Comparison of ENCODE assay signal across 34 cellular contexts in the genomic region with DNA sequence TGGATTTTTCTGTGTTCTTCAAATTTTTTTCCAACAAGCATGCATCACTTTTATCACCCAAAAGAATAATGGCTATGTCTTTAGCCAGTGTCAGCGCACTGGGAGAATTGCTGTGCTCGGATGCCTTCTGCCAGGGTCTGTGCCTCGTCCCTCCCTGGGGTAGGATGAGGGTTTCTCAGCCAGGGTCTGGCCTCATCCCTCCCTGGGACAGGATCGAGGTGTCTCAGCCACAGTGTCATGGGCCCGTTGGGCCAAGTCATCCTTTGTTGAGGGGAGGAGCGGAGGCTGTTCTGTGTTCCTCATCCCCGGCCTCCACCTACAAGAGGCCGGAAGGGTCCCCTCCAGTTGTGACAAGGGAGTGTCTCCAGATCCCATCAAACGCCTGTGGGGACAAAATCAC. TPM values are rescaled to one million over a fixed set of nuclear protein-coding genes. Genes with fewer than 3 reads are reported as not detected.
"Had no signal": no experiment of that assay in that cellular context is flagged by ENCODE, and none has a peak within 500 bp of the region (broad histone marks: within the 10 kb centered on the region; RNA-seq: fewer than 3 reads in every experiment).

No MANE protein-coding gene starts in this region.

- H3K36me3 Mint-ChIP-seq: stimulated activated memory B cell treated with anti-CD40 and anti-IgM and Interleukin-4, amounts not matched to agents 10 μg/mL and 1 μg/mL and 100 μg/mL, for 72 hours had no signal

- ATAC-seq: heart left ventricle; left cardiac atrium; left lobe of liver; lower lobe of right lung; naive thymus-derived CD8-positive, alpha-beta T cell; right lobe of liver; stimulated activated memory B cell treated with anti-CD40 and anti-IgM and Interleukin-4, amounts not matched to agents 10 μg/mL and 1 μg/mL and 100 μg/mL, for 72 hours; stimulated activated naive CD8-positive, alpha-beta T cell treated with anti-CD3 and anti-CD28 coated beads, Interleukin-15, Interleukin-2, amounts not matched to agents 100 U/mL and 50 U/mL, for 24 hours had no signal

- H3K36me3 ChIP-seq: heart left ventricle, lower lobe of right lung, neutrophil, right atrium auricular region, right lobe of liver, stomach, thyroid gland, transverse colon, upper lobe of left lung had no signal

- H3K27ac Mint-ChIP-seq: naive thymus-derived CD8-positive, alpha-beta T cell; nephron; progenitor cell of endocrine pancreas; stimulated activated memory B cell treated with anti-CD40 and anti-IgM and Interleukin-4, amounts not matched to agents 10 μg/mL and 1 μg/mL and 100 μg/mL, for 72 hours had no signal

- H3K4me2 ChIP-seq: hepatocyte had no signal

- H2AFZ ChIP-seq: hepatocyte, parathyroid adenoma had no signal

- DNase-seq: heart left ventricle; islet precursor cell; kidney glomerular epithelial cell; left cardiac atrium; mammary epithelial cell; mesenchymal stem cell; occipital lobe; small intestine; stimulated activated CD4-positive, alpha-beta T cell treated with anti-CD3 and anti-CD28 coated beads, Interleukin-1b, Interleukin-23, amount 100 ng/mL, for 48 hours; stimulated activated CD4-positive, alpha-beta T cell treated with anti-CD3 and anti-CD28 coated beads, Interleukin-2, amount 100 ng/mL, for 48 hours; stimulated activated CD4-positive, alpha-beta T cell treated with anti-CD3 and anti-CD28 coated beads, Interleukin-4, amount 100 ng/mL, for 4 hours; stimulated activated CD8-positive, alpha-beta memory T cell treated with anti-CD3 and anti-CD28 coated beads, Interleukin-4, amount 100 ng/mL, for 48 hours; stimulated activated naive CD8-positive, alpha-beta T cell treated with anti-CD3 and anti-CD28 coated beads, Interleukin-15, Interleukin-2, amounts not matched to agents 100 U/mL and 50 U/mL, for 24 hours; stomach; testis; thyroid gland; transverse colon; upper lobe of left lung had no signal

- H3K4me3 Mint-ChIP-seq: naive thymus-derived CD8-positive, alpha-beta T cell; nephron; neural crest cell; stimulated activated memory B cell treated with anti-CD40 and anti-IgM and Interleukin-4, amounts not matched to agents 10 μg/mL and 1 μg/mL and 100 μg/mL, for 72 hours had no signal

- H3K9ac ChIP-seq: parathyroid adenoma had no signal

- H3K4me1 ChIP-seq: lower lobe of right lung, parathyroid adenoma, right atrium auricular region, right lobe of liver, stomach, testis, thyroid gland had no signal

- H3K4me3 ChIP-seq: heart left ventricle, hepatocyte, lower lobe of right lung, right atrium auricular region, right lobe of liver, stomach, testis, thyroid gland, transverse colon, upper lobe of left lung had no signal

- H3K9me3 ChIP-seq: lower lobe of right lung, neutrophil, right lobe of liver, stomach, testis, thyroid gland, transverse colon, upper lobe of left lung had no signal

- H3K27me3 ChIP-seq: heart left ventricle, hepatocyte, right atrium auricular region, right lobe of liver, stomach, testis, thyroid gland, transverse colon, upper lobe of left lung had no signal

- H3K27ac ChIP-seq: heart left ventricle, hepatocyte, lower lobe of right lung, neutrophil, parathyroid adenoma, right atrium auricular region, right lobe of liver, stomach, testis, thyroid gland, transverse colon, upper lobe of left lung had no signal

- H3K27me3 Mint-ChIP-seq: progenitor cell of endocrine pancreas had no signal

RNA-seq across cellular contexts. Expression of a gene that starts 22.7 kb away (rescaled TPM):
- total RNA-seq: lower lobe of right lung; mammary epithelial cell; mucosa of gallbladder; naive thymus-derived CD8-positive, alpha-beta T cell; neural crest cell; occipital lobe; osteocyte; pulmonary artery endothelial cell; renal cortical epithelial cell; right atrium auricular region; stomach; testis; thyroid gland; transverse colon; upper lobe of left lung had no signal
- polyA plus RNA-seq: mammary epithelial cell; naive thymus-derived CD8-positive, alpha-beta T cell; small intestine; stomach had no signal
